18 cellular contexts compared by ENCODE assay signal in genomic region chr5:43889238-43889637, GRCh38.
"Had no signal": no experiment of that assay in that cellular context is flagged by ENCODE, and none has a peak within 500 bp of the region (broad histone marks: within the 10 kb centered on the region; RNA-seq: fewer than 3 reads in every experiment).

No MANE protein-coding gene starts in this region.

- H3K36me3 ChIP-seq: heart left ventricle had no signal

- H3K27ac ChIP-seq: heart left ventricle had no signal

- DNase-seq: activated CD4-positive, alpha-beta memory T cell treated with anti-CD3 and anti-CD28 coated beads, Interleukin-2, amount 10 ng/mL, durations not matched to agents 7 days and 5 days; activated CD4-positive, alpha-beta T cell treated with anti-CD3 and anti-CD28 coated beads, Interleukin-2, amount 10 ng/mL, durations not matched to agents 24 days and 14 days; activated CD8-positive, alpha-beta memory T cell treated with anti-CD3 and anti-CD28 coated beads, Interleukin-2, amount 10 ng/mL, durations not matched to agents 7 days and 5 days; activated effector memory CD4-positive, alpha-beta T cell treated with anti-CD3 and anti-CD28 coated beads, Interleukin-2, amount 50 U/mL, for 16 hours; activated naive CD4-positive, alpha-beta T cell treated with anti-CD3 and anti-CD28 coated beads, Interleukin-2, amount 10 ng/mL, durations not matched to agents 7 days and 5 days; activated T-cell treated with anti-CD3 and anti-CD28 coated beads for 4 hours; dermis blood vessel endothelial cell; effector CD8-positive, alpha-beta T cell; erythroblast; heart left ventricle; islet precursor cell; left colon; natural killer cell; retina; stimulated activated CD4-positive, alpha-beta T cell treated with anti-CD3 and anti-CD28 coated beads, Interleukin-12 subunit alpha, Interleukin-12 subunit beta, amount 100 ng/mL, for 4 hours; stimulated activated CD4-positive, alpha-beta T cell treated with anti-CD3 and anti-CD28 coated beads, Interleukin-4, amount 100 ng/mL, for 4 hours; stimulated activated naive CD8-positive, alpha-beta T cell treated with anti-CD3 and anti-CD28 coated beads, Interleukin-15, Interleukin-2, amounts not matched to agents 100 U/mL and 50 U/mL, for 24 hours had no signal

- H3K4me3 ChIP-seq: heart left ventricle, lung had no signal

- ATAC-seq: activated CD8-positive, alpha-beta memory T cell treated with anti-CD3 and anti-CD28 coated beads, Interleukin-2, amount 10 ng/mL, durations not matched to agents 7 days and 5 days; left colon; natural killer cell; stimulated activated naive CD8-positive, alpha-beta T cell treated with anti-CD3 and anti-CD28 coated beads, Interleukin-15, Interleukin-2, amounts not matched to agents 100 U/mL and 50 U/mL, for 24 hours had no signal

- H3K27me3 ChIP-seq: heart left ventricle had no signal

- H3K9me3 ChIP-seq: heart left ventricle had no signal
